Comparison of ENCODE assay signal across 1 cellular context in genomic region chr3:50520849-50521248, GRCh38.
TF ChIP-seq lines count a peak whose summit lies in the region.

No MANE protein-coding gene starts in this region.

TF ChIP-seq in GM23338, 12 proteins besides CTCF, POLR2A, EP300 and RAD21:
- TF ChIP-seq EZH2 (IDR thresholded peaks at IDR 0.05; ENCODE audit: low read depth, unreplicated experiment) (no peak), CREB1 (CRISPR knock-in tag; IDR thresholded peaks at IDR 0.05; ENCODE audit: low read depth) (no peak), NANOG (IDR thresholded peaks at IDR 0.05; ENCODE audit: borderline replicate concordance) (no peak), EZH2phosphoT487 (IDR thresholded peaks at IDR 0.05; ENCODE audit: unreplicated experiment) (no peak), POLR2AphosphoS5 (IDR thresholded peaks at IDR 0.05; ENCODE audit: low read depth) (no peak), ZNF114 (CRISPR knock-in tag; IDR thresholded peaks at IDR 0.05) (no peak), STAT1 (IDR thresholded peaks at IDR 0.05; ENCODE audit: unreplicated experiment) (no peak), ZNF462 (CRISPR knock-in tag; IDR thresholded peaks at IDR 0.05) (no peak), JUNB (IDR thresholded peaks at IDR 0.05; ENCODE audit: unreplicated experiment) (no peak), REST (IDR thresholded peaks at IDR 0.05; ENCODE audit: unreplicated experiment) (no peak), ZNF331 (CRISPR knock-in tag; IDR thresholded peaks at IDR 0.05; ENCODE audit: low read depth) (no peak)
- TF ChIP-seq, protein P1, sequence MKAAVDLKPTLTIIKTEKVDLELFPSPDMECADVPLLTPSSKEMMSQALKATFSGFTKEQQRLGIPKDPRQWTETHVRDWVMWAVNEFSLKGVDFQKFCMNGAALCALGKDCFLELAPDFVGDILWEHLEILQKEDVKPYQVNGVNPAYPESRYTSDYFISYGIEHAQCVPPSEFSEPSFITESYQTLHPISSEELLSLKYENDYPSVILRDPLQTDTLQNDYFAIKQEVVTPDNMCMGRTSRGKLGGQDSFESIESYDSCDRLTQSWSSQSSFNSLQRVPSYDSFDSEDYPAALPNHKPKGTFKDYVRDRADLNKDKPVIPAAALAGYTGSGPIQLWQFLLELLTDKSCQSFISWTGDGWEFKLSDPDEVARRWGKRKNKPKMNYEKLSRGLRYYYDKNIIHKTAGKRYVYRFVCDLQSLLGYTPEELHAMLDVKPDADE (IDR thresholded peaks at IDR 0.05), result no peak
